ENCODE assay signal across 1 cellular context in genomic region chr12:82648510-82648909, GRCh38.
TF ChIP-seq lines count a peak whose summit lies in the region.

No MANE protein-coding gene starts in this region.

TF ChIP-seq in GM12878, 131 proteins besides CTCF, POLR2A, EP300 and RAD21 (continued from another document):
- TF ChIP-seq ZNF207 (IDR thresholded peaks at IDR 0.05; ENCODE audit: borderline replicate concordance) = no peak
- 0 out of 2 replicates have a peak, but pooled peaks have one; percentile 8 for TF ChIP-seq MEF2A (IDR thresholded peaks at IDR 0.05; ENCODE audit: insufficient read depth, low read depth, low read length)
